In genomic region chr4:17327587-17327986, GRCh38 we compare ENCODE assay signal across 17 cellular contexts.
A peak's percentile ranks its signal among the peaks of the same experiment; 100 is the strongest.
DNase-seq lines count a peak whose midpoint lies in the region; ATAC-seq and TF ChIP-seq lines count a peak whose summit lies in the region.
"Had no signal": no experiment of that assay in that cellular context is flagged by ENCODE, and none has a peak within 500 bp of the region (broad histone marks: within the 10 kb centered on the region; RNA-seq: fewer than 3 reads in every experiment).

No MANE protein-coding gene starts in this region.

- peak overlapping the region; percentile 17 for H3K4me2 ChIP-seq in GM23248 (ENCODE audit: unreplicated experiment)
- peak overlapping the region; percentile 77 for H3K4me2 ChIP-seq in OCI-LY7 (ENCODE audit: low read length)
- no peak overlapping the region for H3K4me2 ChIP-seq in hepatocyte

- in situ Hi-C loops in GM23248 (cut with MboI), result loop anchor here (10.0 to 25.0 kb wide), 2 partner anchors 413 to 1040 kb away; no protein-coding TSS in a partner anchor

- no TSS peak for BruUV-seq in OCI-LY7 (replicated peaks; lab: Mats Ljungman, UMichigan)

- POLR2A ChIA-PET in OCI-LY7 (lab: Charles Lee), result interaction anchor here (0.6 to 2.2 kb wide), 6 partner anchors 9 to 155 kb away, joined by 3 to 20 read pairs (median 8); no protein-coding TSS in a partner anchor

- H3K9me3 ChIP-seq in GM23248 (ENCODE audit: low read depth) (no peaks in the 10 kb centered on the region), OCI-LY7 (ENCODE audit: low read length) (no peaks in the 10 kb centered on the region; the same call in 1 of the 2 replicates), hepatocyte (ENCODE audit: low read depth) (no peaks in the 10 kb centered on the region)
- H3K9me3 ChIP-seq: SJSA1 had no signal

- peaks cover 4% of the 10 kb centered on the region; the same call in 1 of the 2 replicates for H3F3A ChIP-seq in GM23248 (ENCODE audit: insufficient read depth)

- ATAC-seq in GM21786 (IDR thresholded peaks at IDR 0.05; ENCODE audit: unreplicated experiment) (no peak), HG02885 (IDR thresholded peaks at IDR 0.05; ENCODE audit: poor library complexity, unreplicated experiment) (no peak)
- ATAC-seq: CD8-positive, alpha-beta T cell; HCT116; Right ventricle myocardium inferior had no signal

- DNase-seq in GM23248 (peak; percentile 31), OCI-LY7 (ENCODE audit: low spot score) (no peak), hepatocyte (ENCODE audit: low spot score) (no peak), COLO668 (lab: John Stamatoyannopoulos, UW; ENCODE audit: unreplicated experiment) (no peak)
- DNase-seq in activated naive CD4-positive, alpha-beta T cell treated with Interleukin-2 at 50 U/mL for 16 hours, result no peak
- DNase-seq: AML-193; C1 segment of cervical spinal cord; CD8-positive, alpha-beta T cell; NCI-H1417; NCI-H187; NCI-H446 treated with DMSO at 0.1 percent for 48 hours; NCI-H526 treated with DMSO at 0.1 percent for 48 hours had no signal

- H3K9ac ChIP-seq in GM23248, result no peak overlapping the region

- H3K9me2 ChIP-seq in GM23248 (ENCODE audit: insufficient read depth), result no peaks in the 10 kb centered on the region
- H3K9me2 ChIP-seq in OCI-LY7 (ENCODE audit: insufficient read depth, low read length), result no peaks in the 10 kb centered on the region
- no peaks in the 10 kb centered on the region for H3K9me2 ChIP-seq in hepatocyte (replicated peaks; ENCODE audit: insufficient read depth)

- 31 to 33% methylated on average over 6 of the region's 6 CpGs for WGBS in GM23248 (ENCODE audit: low coverage in 1 of 2, low lambda C conversion rate in 2 of 2, missing lambda C conversion rate in 2 of 2), 2 experiments
- WGBS in hepatocyte (ENCODE audit: low lambda C conversion rate, missing lambda C conversion rate), result 70% methylated on average over 6 of the region's 6 CpGs

- CTCF ChIA-PET in OCI-LY7 (lab: Charles Lee; ENCODE audit: unreplicated experiment), result no interaction called here

- H3K27me3 ChIP-seq in GM23248 (replicated peaks; ENCODE audit: insufficient read depth) (no peaks in the 10 kb centered on the region), hepatocyte (no peaks in the 10 kb centered on the region)
- H3K27me3 ChIP-seq: SJSA1 had no signal

- H3K4me1 ChIP-seq in GM23248 (ENCODE audit: insufficient read depth) (peaks cover 27% of the 10 kb centered on the region), OCI-LY7 (ENCODE audit: insufficient read depth, low read length, poor library complexity, severe bottlenecking) (peaks cover 60% of the 10 kb centered on the region), hepatocyte (ENCODE audit: insufficient read depth) (peaks cover 16% of the 10 kb centered on the region)

- H2AFZ ChIP-seq in GM23248 (peak overlapping the region; percentile 51), OCI-LY7 (ENCODE audit: low read length) (peak overlapping the region; percentile 94), hepatocyte (no peak overlapping the region)

- no peaks in the 10 kb centered on the region for H4K20me1 ChIP-seq in GM23248 (ENCODE audit: insufficient read depth)
- no peaks in the 10 kb centered on the region for H4K20me1 ChIP-seq in OCI-LY7 (ENCODE audit: insufficient read depth, low read length)
- no peaks in the 10 kb centered on the region for H4K20me1 ChIP-seq in hepatocyte (ENCODE audit: insufficient read depth, poor library complexity, severe bottlenecking)

- H3K79me2 ChIP-seq in GM23248 (ENCODE audit: insufficient read depth), result no peaks in the 10 kb centered on the region
- no peaks in the 10 kb centered on the region for H3K79me2 ChIP-seq in OCI-LY7 (ENCODE audit: insufficient read depth, low read depth, low read length)
- H3K79me2 ChIP-seq in hepatocyte, result no peaks in the 10 kb centered on the region

- no peak for TF ChIP-seq CTCF in OCI-LY7 (conservative IDR thresholded peaks at IDR 0.05; ENCODE audit: low read length)
- no peak for TF ChIP-seq CTCF in hepatocyte (IDR thresholded peaks at IDR 0.05; ENCODE audit: poor library complexity)

- H3K4me3 ChIP-seq in GM23248, result no peak overlapping the region
- no peak overlapping the region for H3K4me3 ChIP-seq in OCI-LY7 (ENCODE audit: low read depth, low read length, poor library complexity, severe bottlenecking)
- no peak overlapping the region for H3K4me3 ChIP-seq in hepatocyte
- H3K4me3 ChIP-seq: SJSA1 had no signal

- no peaks in the 10 kb centered on the region for H3K36me3 ChIP-seq in GM23248 (ENCODE audit: low read depth)
- no peaks in the 10 kb centered on the region for H3K36me3 ChIP-seq in OCI-LY7 (ENCODE audit: insufficient read depth, low read length)
- no peaks in the 10 kb centered on the region for H3K36me3 ChIP-seq in hepatocyte (replicated peaks; ENCODE audit: insufficient read depth, low read depth)
- H3K36me3 ChIP-seq: SJSA1 had no signal

- intact Hi-C loops in OCI-LY7 (cut with micrococcal nuclease; ENCODE audit: unreplicated experiment), result loop anchor here (5.0 kb wide), 2 partner anchors 120 to 530 kb away; no protein-coding TSS in a partner anchor

- H3K27ac ChIP-seq in GM23248, result no peak overlapping the region
- H3K27ac ChIP-seq in OCI-LY7 (ENCODE audit: low read depth, low read length, poor library complexity, severe bottlenecking), result no peak overlapping the region
- peak overlapping the region; percentile 68 for H3K27ac ChIP-seq in hepatocyte
- H3K27ac ChIP-seq: SJSA1 had no signal
